In the genomic region with DNA sequence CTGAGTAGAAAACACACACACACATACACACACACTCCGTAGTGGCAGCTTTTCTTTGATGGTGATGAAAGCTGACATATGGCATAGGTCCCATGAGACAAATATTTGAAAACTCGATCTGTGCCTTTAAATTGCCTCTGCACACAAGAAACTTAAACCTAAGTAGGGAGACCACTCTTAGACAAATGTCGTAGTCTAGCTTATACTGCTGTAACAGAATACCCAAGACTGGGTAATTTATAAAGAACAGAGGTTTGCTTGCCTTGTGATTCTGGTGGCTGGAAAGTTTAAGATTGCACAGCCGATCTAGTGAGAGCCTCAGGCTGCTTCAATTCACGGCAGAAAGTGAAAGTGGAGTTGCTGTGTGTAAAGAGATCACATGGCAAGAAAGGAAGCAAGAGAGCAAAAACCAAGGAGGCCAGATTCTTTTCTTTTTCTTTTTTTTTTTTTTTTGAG, we compare ENCODE assay signal across 9 cellular contexts.
DNase-seq lines count a peak whose midpoint lies in the region; ATAC-seq and TF ChIP-seq lines count a peak whose summit lies in the region.
"Had no signal": no experiment of that assay in that cellular context is flagged by ENCODE, and none has a peak within 500 bp of the region (broad histone marks: within the 10 kb centered on the region; RNA-seq: fewer than 3 reads in every experiment).

No MANE protein-coding gene starts in this region.

- H3K27ac ChIP-seq in A673 (ENCODE audit: low read depth, low read length, poor library complexity, severe bottlenecking): no peak overlapping the region
- H3K27ac ChIP-seq in upper lobe of right lung: peak overlapping the region; percentile 59

- BruUV-seq in A673 (replicated peaks; lab: Mats Ljungman, UMichigan): no TSS peak

- DNase-seq in A673 (ENCODE audit: low spot score) (peak; percentile 13), T-cell (no peak), left colon (peak; percentile 19 to 47), upper lobe of right lung (no peak)
- no peak for DNase-seq in activated T-helper 1 cell treated with anti-CD3 and anti-CD28 coated beads, Interleukin-12 subunit alpha, Interleukin-12 subunit beta, Interleukin-2, Interleukin-4 antibody, amounts not matched to agents 30 ng/mL and 10 ng/mL and 1 ng/mL, durations not matched to agents 14 hours and 24 hours and 36 hours (ENCODE audit: low spot score)

- ATAC-seq in GM18868 (IDR thresholded peaks at IDR 0.05; ENCODE audit: unreplicated experiment): peak; percentile 73
- peak; percentile 57 for ATAC-seq in HG03442 (IDR thresholded peaks at IDR 0.05; ENCODE audit: unreplicated experiment)
- ATAC-seq in T-cell (replicated peaks in 1 of 4): no peak
- peak; percentile 96 for ATAC-seq in left colon
- ATAC-seq in upper lobe of right lung: peak; percentile 85
- ATAC-seq in activated T-helper 17 cell treated with anti-CD3 and anti-CD28 coated beads, Interleukin-2, amount 50 U/mL, for 72 hours (replicated peaks): no peak

- H3K4me1 ChIP-seq in A673 (ENCODE audit: insufficient read depth, low read length, poor library complexity, severe bottlenecking) (peaks cover 3% of the 10 kb centered on the region), upper lobe of right lung (peaks cover 4% of the 10 kb centered on the region)

- peaks cover 0 to 6% (median 0%) of the 10 kb centered on the region in 3 donors for H3K4me1 Mint-ChIP-seq in T-cell
- peaks cover 4% of the 10 kb centered on the region for H3K4me1 Mint-ChIP-seq in activated T-helper 1 cell treated with anti-CD3 and anti-CD28 coated beads, Interleukin-12 subunit alpha, Interleukin-12 subunit beta, Interleukin-2, Interleukin-4 antibody, amounts not matched to agents 30 ng/mL and 10 ng/mL and 1 ng/mL, durations not matched to agents 14 hours and 24 hours and 36 hours (ENCODE audit: low read depth)
- H3K4me1 Mint-ChIP-seq in activated T-helper 17 cell treated with anti-CD3 and anti-CD28 coated beads, Interleukin-2, amount 50 U/mL, for 72 hours: no peaks in the 10 kb centered on the region
- H3K4me1 Mint-ChIP-seq: central memory CD8-positive, alpha-beta T cell had no signal

- POLR2A ChIA-PET in A673 (lab: Charles Lee; ENCODE audit: low non-redundant PET) (no interaction called here), T-cell (lab: Charles Lee) (no interaction called here)

- H3K36me3 ChIP-seq in A673 (ENCODE audit: insufficient read depth, low read length, poor library complexity, severe bottlenecking) (no peaks in the 10 kb centered on the region), upper lobe of right lung (no peaks in the 10 kb centered on the region)

- H3K9me3 ChIP-seq in A673 (ENCODE audit: low read depth, low read length, poor library complexity, severe bottlenecking) (no peaks in the 10 kb centered on the region), upper lobe of right lung (no peaks in the 10 kb centered on the region)

- intact Hi-C loops in A673 (cut with micrococcal nuclease; ENCODE audit: unreplicated experiment): no loop called here
- intact Hi-C loops in left colon (cut with DNase I, micrococcal nuclease): no loop called here
- intact Hi-C loops in upper lobe of right lung (cut with DNase I): no loop called here
- intact Hi-C loops in activated T-helper 1 cell treated with anti-CD3 and anti-CD28 coated beads, Interleukin-12 subunit alpha, Interleukin-12 subunit beta, Interleukin-2, Interleukin-4 antibody, amounts not matched to agents 30 ng/mL and 10 ng/mL and 1 ng/mL, durations not matched to agents 14 hours and 24 hours and 36 hours (cut with micrococcal nuclease): no loop called here

- H3K27me3 Mint-ChIP-seq in T-cell: no peaks in the 10 kb centered on the region
- no peaks in the 10 kb centered on the region for H3K27me3 Mint-ChIP-seq in activated T-helper 1 cell treated with anti-CD3 and anti-CD28 coated beads, Interleukin-12 subunit alpha, Interleukin-12 subunit beta, Interleukin-2, Interleukin-4 antibody, amounts not matched to agents 30 ng/mL and 10 ng/mL and 1 ng/mL, durations not matched to agents 14 hours and 24 hours and 36 hours (ENCODE audit: insufficient read depth)
- H3K27me3 Mint-ChIP-seq in activated T-helper 17 cell treated with anti-CD3 and anti-CD28 coated beads, Interleukin-2, amount 50 U/mL, for 72 hours: no peaks in the 10 kb centered on the region
- H3K27me3 Mint-ChIP-seq: central memory CD8-positive, alpha-beta T cell had no signal

- CTCF ChIA-PET in A673 (lab: Charles Lee): no interaction called here
- CTCF ChIA-PET in T-cell (lab: Charles Lee): no interaction called here

- no peak overlapping the region for H3K27ac Mint-ChIP-seq in T-cell
- no peak overlapping the region for H3K27ac Mint-ChIP-seq in activated T-helper 1 cell treated with anti-CD3 and anti-CD28 coated beads, Interleukin-12 subunit alpha, Interleukin-12 subunit beta, Interleukin-2, Interleukin-4 antibody, amounts not matched to agents 30 ng/mL and 10 ng/mL and 1 ng/mL, durations not matched to agents 14 hours and 24 hours and 36 hours
- no peak overlapping the region for H3K27ac Mint-ChIP-seq in activated T-helper 17 cell treated with anti-CD3 and anti-CD28 coated beads, Interleukin-2, amount 50 U/mL, for 72 hours

- no peaks in the 10 kb centered on the region for H3K36me3 Mint-ChIP-seq in T-cell
- no peaks in the 10 kb centered on the region for H3K36me3 Mint-ChIP-seq in activated T-helper 1 cell treated with anti-CD3 and anti-CD28 coated beads, Interleukin-12 subunit alpha, Interleukin-12 subunit beta, Interleukin-2, Interleukin-4 antibody, amounts not matched to agents 30 ng/mL and 10 ng/mL and 1 ng/mL, durations not matched to agents 14 hours and 24 hours and 36 hours (ENCODE audit: low read depth)
- H3K36me3 Mint-ChIP-seq in activated T-helper 17 cell treated with anti-CD3 and anti-CD28 coated beads, Interleukin-2, amount 50 U/mL, for 72 hours (ENCODE audit: low read depth): no peaks in the 10 kb centered on the region

- peak overlapping the region; percentile 34 for H3K4me3 ChIP-seq in A673 (ENCODE audit: low read depth, low read length, poor library complexity, severe bottlenecking)
- peak overlapping the region; percentile 47 for H3K4me3 ChIP-seq in upper lobe of right lung

- peak overlapping the region; percentile 19 to 29 (median 28) for H3K4me3 Mint-ChIP-seq in T-cell
- H3K4me3 Mint-ChIP-seq in activated T-helper 1 cell treated with anti-CD3 and anti-CD28 coated beads, Interleukin-12 subunit alpha, Interleukin-12 subunit beta, Interleukin-2, Interleukin-4 antibody, amounts not matched to agents 30 ng/mL and 10 ng/mL and 1 ng/mL, durations not matched to agents 14 hours and 24 hours and 36 hours: no peak overlapping the region
- H3K4me3 Mint-ChIP-seq in activated T-helper 17 cell treated with anti-CD3 and anti-CD28 coated beads, Interleukin-2, amount 50 U/mL, for 72 hours: no peak overlapping the region
- H3K4me3 Mint-ChIP-seq: central memory CD8-positive, alpha-beta T cell had no signal

- TF ChIP-seq CTCF in A673 (conservative IDR thresholded peaks at IDR 0.05; ENCODE audit: low read depth, low read length): no peak
- no peak for TF ChIP-seq CTCF in upper lobe of right lung (IDR thresholded peaks at IDR 0.05)

- peaks cover 3 to 10% (median 4%) of the 10 kb centered on the region in 3 donors for H3K9me3 Mint-ChIP-seq in T-cell
- no peaks in the 10 kb centered on the region for H3K9me3 Mint-ChIP-seq in activated T-helper 1 cell treated with anti-CD3 and anti-CD28 coated beads, Interleukin-12 subunit alpha, Interleukin-12 subunit beta, Interleukin-2, Interleukin-4 antibody, amounts not matched to agents 30 ng/mL and 10 ng/mL and 1 ng/mL, durations not matched to agents 14 hours and 24 hours and 36 hours
- H3K9me3 Mint-ChIP-seq in activated T-helper 17 cell treated with anti-CD3 and anti-CD28 coated beads, Interleukin-2, amount 50 U/mL, for 72 hours: peaks cover 17% of the 10 kb centered on the region

- H3K27me3 ChIP-seq in A673 (replicated peaks; ENCODE audit: insufficient read depth, low read depth, low read length, poor library complexity): no peaks in the 10 kb centered on the region
- no peaks in the 10 kb centered on the region for H3K27me3 ChIP-seq in upper lobe of right lung

Comparison
In these comparisons a context has a peak if more than half of its experiments do, and no peak if none do; other contexts are left out.
1. DNase-seq: peak in A673 (single experiment) and left colon (2 of 2); none in T-cell (0 of 34), upper lobe of right lung (single experiment) and activated T-helper 1 cell treated with anti-CD3 and anti-CD28 coated beads, Interleukin-12 subunit alpha, Interleukin-12 subunit beta, Interleukin-2, Interleukin-4 antibody, amounts not matched to agents 30 ng/mL and 10 ng/mL and 1 ng/mL, durations not matched to agents 14 hours and 24 hours and 36 hours (single experiment).
2. ATAC-seq: peak in GM18868 (single experiment), HG03442 (single experiment), left colon (single experiment) and upper lobe of right lung (single experiment); none in T-cell (0 of 4) and activated T-helper 17 cell treated with anti-CD3 and anti-CD28 coated beads, Interleukin-2, amount 50 U/mL, for 72 hours (single experiment).
3. H3K4me3 Mint-ChIP-seq: peak in T-cell (3 of 3); none in activated T-helper 1 cell treated with anti-CD3 and anti-CD28 coated beads, Interleukin-12 subunit alpha, Interleukin-12 subunit beta, Interleukin-2, Interleukin-4 antibody, amounts not matched to agents 30 ng/mL and 10 ng/mL and 1 ng/mL, durations not matched to agents 14 hours and 24 hours and 36 hours (single experiment) and activated T-helper 17 cell treated with anti-CD3 and anti-CD28 coated beads, Interleukin-2, amount 50 U/mL, for 72 hours (single experiment).